In the genomic region with DNA sequence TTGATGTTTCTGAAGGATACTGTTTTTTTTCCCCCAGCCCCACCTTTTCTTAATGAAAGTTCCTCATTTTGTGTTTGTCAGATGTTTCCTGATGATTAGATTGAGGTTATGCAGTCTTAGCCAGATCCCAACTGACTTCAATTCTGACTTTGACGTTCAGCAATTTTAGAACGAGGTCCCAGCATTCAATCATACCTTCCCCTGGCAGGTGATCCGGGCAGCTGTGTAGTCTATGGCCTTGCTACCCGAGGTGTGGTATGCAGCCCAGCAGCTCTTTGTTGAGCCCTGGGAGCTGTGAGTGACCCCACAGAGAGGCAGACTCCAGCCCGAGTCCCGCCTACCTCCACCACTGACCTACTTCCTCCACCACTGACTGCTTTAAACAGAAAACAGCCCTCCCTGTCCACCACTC, we compare ENCODE assay signal across 12 cellular contexts.
A peak's percentile ranks its signal among the peaks of the same experiment; 100 is the strongest.
DNase-seq lines count a peak whose midpoint lies in the region; ATAC-seq, FAIRE-seq and TF ChIP-seq lines count a peak whose summit lies in the region.
"Had no signal": no experiment of that assay in that cellular context is flagged by ENCODE, and none has a peak within 500 bp of the region (broad histone marks: within the 10 kb centered on the region; RNA-seq: fewer than 3 reads in every experiment).

No MANE protein-coding gene starts in this region.

- no peak for TF ChIP-seq CTCF in endodermal cell (conservative IDR thresholded peaks at IDR 0.05)
- TF ChIP-seq CTCF in progenitor cell of endocrine pancreas (IDR thresholded peaks at IDR 0.05; ENCODE audit: unreplicated experiment): no peak
- no peak for TF ChIP-seq CTCF in thyroid gland (IDR thresholded peaks at IDR 0.05)

- H3K27me3 Mint-ChIP-seq in endodermal cell (ENCODE audit: insufficient read depth) (no peaks in the 10 kb centered on the region), progenitor cell of endocrine pancreas (no peaks in the 10 kb centered on the region)

- no peak overlapping the region for H3K4me3 Mint-ChIP-seq in endodermal cell
- H3K4me3 Mint-ChIP-seq in progenitor cell of endocrine pancreas (ENCODE audit: low read depth): no peak overlapping the region
- H3K4me3 Mint-ChIP-seq: activated T-helper 1 cell treated with anti-CD3 and anti-CD28 coated beads, Interleukin-12 subunit alpha, Interleukin-12 subunit beta, Interleukin-2, Interleukin-4 antibody, amounts not matched to agents 30 ng/mL and 10 ng/mL and 1 ng/mL, durations not matched to agents 14 hours and 24 hours and 36 hours had no signal

- no peak overlapping the region for H3K9ac ChIP-seq in endodermal cell (ENCODE audit: extremely low read depth, low read length, poor library complexity, severe bottlenecking)

- TF ChIP-seq POLR2A in GM12891 (IDR thresholded peaks at IDR 0.05; ENCODE audit: low read depth, low read length): no peak
- no peak for TF ChIP-seq POLR2A in thyroid gland (IDR thresholded peaks at IDR 0.05)

- WGBS in endodermal cell (ENCODE audit: insufficient coverage in 1 of 2, insufficient read length in 1 of 2), 2 experiments: 79 to 81% methylated on average over 3 to 6 of the region's 6 CpGs
- WGBS in thyroid gland, 2 donors: 56 to 61% methylated on average over 6 of the region's 6 CpGs

- H3K9me3 ChIP-seq in endodermal cell (ENCODE audit: control insufficient read depth, low read length) (no peaks in the 10 kb centered on the region), thyroid gland (no peaks in the 10 kb centered on the region)

- DNase-seq in GM12891 (ENCODE audit: insufficient read length, low spot score) (no peak), NOMO-1 treated with DMSO at 0.1 percent for 48 hours (lab: John Stamatoyannopoulos, UW; ENCODE audit: unreplicated experiment) (peak; percentile 85), endodermal cell (peak; percentile 81), progenitor cell of endocrine pancreas (ENCODE audit: low spot score, unreplicated experiment) (no peak), thyroid gland (no peak), NCI-H2029 treated with DMSO at 0.1 percent for 48 hours (lab: John Stamatoyannopoulos, UW) (no peak)
- DNase-seq: midbrain, NCI-H526, T-helper 2 cell had no signal

- H3K27me3 ChIP-seq in endodermal cell (ENCODE audit: control insufficient read depth, insufficient read depth, low read length, poor library complexity, severe bottlenecking) (no peaks in the 10 kb centered on the region), thyroid gland (no peaks in the 10 kb centered on the region)

- no peaks in the 10 kb centered on the region for H3K4me1 ChIP-seq in endodermal cell (ENCODE audit: control insufficient read depth, insufficient read depth, low read length)
- H3K4me1 ChIP-seq in thyroid gland: no peaks in the 10 kb centered on the region

- H3K36me3 ChIP-seq in endodermal cell (ENCODE audit: control insufficient read depth, insufficient read depth, low read length): no peaks in the 10 kb centered on the region
- H3K36me3 ChIP-seq in thyroid gland: peaks cover 0 to 2% of the 10 kb centered on the region in 2 donors

- H3K27ac ChIP-seq in endodermal cell (ENCODE audit: low read depth, low read length): no peak overlapping the region
- H3K27ac ChIP-seq in thyroid gland: no peak overlapping the region

- H3K27ac Mint-ChIP-seq in endodermal cell (no peak overlapping the region), progenitor cell of endocrine pancreas (peak overlapping the region; percentile 14)

- H3K4me3 ChIP-seq in endodermal cell (ENCODE audit: low read length) (no peak overlapping the region), thyroid gland (replicated peaks in 1 of 3) (no peak overlapping the region)

- intact Hi-C loops in thyroid gland (cut with DNase I): no loop called here

- no peaks in the 10 kb centered on the region for H3K9me3 Mint-ChIP-seq in endodermal cell
- no peaks in the 10 kb centered on the region for H3K9me3 Mint-ChIP-seq in progenitor cell of endocrine pancreas (ENCODE audit: low read depth)
- H3K9me3 Mint-ChIP-seq: activated T-helper 1 cell treated with anti-CD3 and anti-CD28 coated beads, Interleukin-12 subunit alpha, Interleukin-12 subunit beta, Interleukin-2, Interleukin-4 antibody, amounts not matched to agents 30 ng/mL and 10 ng/mL and 1 ng/mL, durations not matched to agents 14 hours and 24 hours and 36 hours had no signal

- ATAC-seq in GM19324 (IDR thresholded peaks at IDR 0.05; ENCODE audit: low FRiP score, unreplicated experiment): no peak

- peak; percentile 86 for FAIRE-seq in GM12891 (lab: Jason Lieb, UNC)
- FAIRE-seq: H54 had no signal

- H3K36me3 Mint-ChIP-seq in endodermal cell (ENCODE audit: low read depth) (no peaks in the 10 kb centered on the region), progenitor cell of endocrine pancreas (ENCODE audit: insufficient read depth) (no peaks in the 10 kb centered on the region)

- H3K4me1 Mint-ChIP-seq in endodermal cell (peaks cover 13% of the 10 kb centered on the region), progenitor cell of endocrine pancreas (ENCODE audit: low read depth) (no peaks in the 10 kb centered on the region)

TF ChIP-seq in GM12891, 5 proteins besides CTCF, POLR2A, EP300 and RAD21:
- TF ChIP-seq POU2F2 (IDR thresholded peaks at IDR 0.05; ENCODE audit: low read depth, low read length): no peak
- TF ChIP-seq SPI1 (IDR thresholded peaks at IDR 0.05; ENCODE audit: low read depth, low read length): no peak
- no peak for TF ChIP-seq POLR2AphosphoS5 (IDR thresholded peaks at IDR 0.05; ENCODE audit: low read depth, low read length)
- TF ChIP-seq PAX5 (IDR thresholded peaks at IDR 0.05; ENCODE audit: insufficient read depth, low read length, severe bottlenecking): no peak
- TF ChIP-seq TAF1 (IDR thresholded peaks at IDR 0.05; ENCODE audit: low read depth, low read length): no peak
TF ChIP-seq in GM12891: peak in this region for 0.

Comparison
In these comparisons a context has a peak if more than half of its experiments do, and no peak if none do; other contexts are left out.
1. DNase-seq: peak in NOMO-1 treated with DMSO at 0.1 percent for 48 hours (single experiment) and endodermal cell (single experiment); none in GM12891 (single experiment), progenitor cell of endocrine pancreas (single experiment), thyroid gland (0 of 2) and NCI-H2029 treated with DMSO at 0.1 percent for 48 hours (single experiment).